In genomic region chr2:44168684-44169154, GRCh38 we compare ENCODE assay signal across 1 cellular context.
TF ChIP-seq lines count a peak whose summit lies in the region.

TSS of gene PPM1B (plus strand) at chr2:44168875. CDS start at chr2:44201200, 32,325 bp downstream.

TF ChIP-seq in HepG2, 621 proteins besides CTCF, POLR2A, EP300 and RAD21 (continued from another document and continues in another):
- TF ChIP-seq, protein P1, sequence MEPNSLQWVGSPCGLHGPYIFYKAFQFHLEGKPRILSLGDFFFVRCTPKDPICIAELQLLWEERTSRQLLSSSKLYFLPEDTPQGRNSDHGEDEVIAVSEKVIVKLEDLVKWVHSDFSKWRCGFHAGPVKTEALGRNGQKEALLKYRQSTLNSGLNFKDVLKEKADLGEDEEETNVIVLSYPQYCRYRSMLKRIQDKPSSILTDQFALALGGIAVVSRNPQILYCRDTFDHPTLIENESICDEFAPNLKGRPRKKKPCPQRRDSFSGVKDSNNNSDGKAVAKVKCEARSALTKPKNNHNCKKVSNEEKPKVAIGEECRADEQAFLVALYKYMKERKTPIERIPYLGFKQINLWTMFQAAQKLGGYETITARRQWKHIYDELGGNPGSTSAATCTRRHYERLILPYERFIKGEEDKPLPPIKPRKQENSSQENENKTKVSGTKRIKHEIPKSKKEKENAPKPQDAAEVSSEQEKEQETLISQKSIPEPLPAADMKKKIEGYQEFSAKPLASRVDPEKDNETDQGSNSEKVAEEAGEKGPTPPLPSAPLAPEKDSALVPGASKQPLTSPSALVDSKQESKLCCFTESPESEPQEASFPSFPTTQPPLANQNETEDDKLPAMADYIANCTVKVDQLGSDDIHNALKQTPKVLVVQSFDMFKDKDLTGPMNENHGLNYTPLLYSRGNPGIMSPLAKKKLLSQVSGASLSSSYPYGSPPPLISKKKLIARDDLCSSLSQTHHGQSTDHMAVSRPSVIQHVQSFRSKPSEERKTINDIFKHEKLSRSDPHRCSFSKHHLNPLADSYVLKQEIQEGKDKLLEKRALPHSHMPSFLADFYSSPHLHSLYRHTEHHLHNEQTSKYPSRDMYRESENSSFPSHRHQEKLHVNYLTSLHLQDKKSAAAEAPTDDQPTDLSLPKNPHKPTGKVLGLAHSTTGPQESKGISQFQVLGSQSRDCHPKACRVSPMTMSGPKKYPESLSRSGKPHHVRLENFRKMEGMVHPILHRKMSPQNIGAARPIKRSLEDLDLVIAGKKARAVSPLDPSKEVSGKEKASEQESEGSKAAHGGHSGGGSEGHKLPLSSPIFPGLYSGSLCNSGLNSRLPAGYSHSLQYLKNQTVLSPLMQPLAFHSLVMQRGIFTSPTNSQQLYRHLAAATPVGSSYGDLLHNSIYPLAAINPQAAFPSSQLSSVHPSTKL (CRISPR knock-in tag; IDR thresholded peaks at IDR 0.05) = no peak; the same call in 1 of the 2 replicates
- TF ChIP-seq ZNF83 (CRISPR knock-in tag; IDR thresholded peaks at IDR 0.05; ENCODE audit: borderline replicate concordance) (peak; percentile 56; the same call in 1 of the 2 replicates), MEIS2 (CRISPR knock-in tag; IDR thresholded peaks at IDR 0.05) (peak; percentile 32), ZNF431 (CRISPR knock-in tag; IDR thresholded peaks at IDR 0.05; ENCODE audit: borderline replicate concordance, low read depth) (no peak), HMGA1 (CRISPR knock-in tag; conservative IDR thresholded peaks at IDR 0.05) (no peak), CCDC6 (CRISPR knock-in tag; IDR thresholded peaks at IDR 0.05) (no peak), ZNF790 (CRISPR knock-in tag; IDR thresholded peaks at IDR 0.05; ENCODE audit: borderline replicate concordance) (no peak), MTF1 (CRISPR knock-in tag; IDR thresholded peaks at IDR 0.05) (no peak), SMARCC2 (IDR thresholded peaks at IDR 0.05) (no peak), EED (CRISPR knock-in tag; IDR thresholded peaks at IDR 0.05) (no peak), HOXD1 (CRISPR knock-in tag; IDR thresholded peaks at IDR 0.05) (no peak), ZNF501 (CRISPR knock-in tag; IDR thresholded peaks at IDR 0.05) (no peak), ZNF552 (CRISPR knock-in tag; IDR thresholded peaks at IDR 0.05; ENCODE audit: borderline replicate concordance) (no peak; the same call in 1 of the 2 replicates), MED13 (CRISPR knock-in tag; IDR thresholded peaks at IDR 0.05) (no peak), GATA4 (IDR thresholded peaks at IDR 0.05; ENCODE audit: borderline replicate concordance, low read depth) (peak; percentile 33; the same call in 1 of the 2 replicates), HINFP (CRISPR knock-in tag; IDR thresholded peaks at IDR 0.05; ENCODE audit: low read depth) (no peak), DR1 (CRISPR knock-in tag; IDR thresholded peaks at IDR 0.05) (no peak), ZNF274 (CRISPR knock-in tag; IDR thresholded peaks at IDR 0.05) (no peak), ZNF792 (CRISPR knock-in tag; IDR thresholded peaks at IDR 0.05) (peak; percentile 60), NR2F2 (IDR thresholded peaks at IDR 0.05; ENCODE audit: borderline replicate concordance, low read depth) (no peak), PHB2 (IDR thresholded peaks at IDR 0.05; ENCODE audit: partially characterized antibody) (no peak), ZNF776 (CRISPR knock-in tag; IDR thresholded peaks at IDR 0.05) (no peak; the same call in 1 of the 2 replicates), ZFP36 (IDR thresholded peaks at IDR 0.05; ENCODE audit: borderline replicate concordance, low read depth, low read length, partially characterized antibody) (no peak), STAT5B (CRISPR knock-in tag; IDR thresholded peaks at IDR 0.05) (0 out of 2 replicates have a peak, but pooled peaks have one; percentile 47), PRDM15 (CRISPR knock-in tag; IDR thresholded peaks at IDR 0.05) (no peak), ZNF850 (CRISPR knock-in tag; conservative IDR thresholded peaks at IDR 0.05) (no peak), GABPB1 (CRISPR knock-in tag; IDR thresholded peaks at IDR 0.05) (peak; percentile 74), MIER2 (CRISPR knock-in tag; IDR thresholded peaks at IDR 0.05) (peak; percentile 35; the same call in 1 of the 2 replicates), NFE2L2 (IDR thresholded peaks at IDR 0.05; ENCODE audit: low read length) (no peak), ZNF891 (CRISPR knock-in tag; IDR thresholded peaks at IDR 0.05) (peak; percentile 94), SP140L (CRISPR knock-in tag; IDR thresholded peaks at IDR 0.05; ENCODE audit: borderline replicate concordance) (peak; percentile 39; the same call in 1 of the 2 replicates), ZMYM3 (CRISPR knock-in tag; IDR thresholded peaks at IDR 0.05) (no peak)
- TF ChIP-seq, protein P2, sequence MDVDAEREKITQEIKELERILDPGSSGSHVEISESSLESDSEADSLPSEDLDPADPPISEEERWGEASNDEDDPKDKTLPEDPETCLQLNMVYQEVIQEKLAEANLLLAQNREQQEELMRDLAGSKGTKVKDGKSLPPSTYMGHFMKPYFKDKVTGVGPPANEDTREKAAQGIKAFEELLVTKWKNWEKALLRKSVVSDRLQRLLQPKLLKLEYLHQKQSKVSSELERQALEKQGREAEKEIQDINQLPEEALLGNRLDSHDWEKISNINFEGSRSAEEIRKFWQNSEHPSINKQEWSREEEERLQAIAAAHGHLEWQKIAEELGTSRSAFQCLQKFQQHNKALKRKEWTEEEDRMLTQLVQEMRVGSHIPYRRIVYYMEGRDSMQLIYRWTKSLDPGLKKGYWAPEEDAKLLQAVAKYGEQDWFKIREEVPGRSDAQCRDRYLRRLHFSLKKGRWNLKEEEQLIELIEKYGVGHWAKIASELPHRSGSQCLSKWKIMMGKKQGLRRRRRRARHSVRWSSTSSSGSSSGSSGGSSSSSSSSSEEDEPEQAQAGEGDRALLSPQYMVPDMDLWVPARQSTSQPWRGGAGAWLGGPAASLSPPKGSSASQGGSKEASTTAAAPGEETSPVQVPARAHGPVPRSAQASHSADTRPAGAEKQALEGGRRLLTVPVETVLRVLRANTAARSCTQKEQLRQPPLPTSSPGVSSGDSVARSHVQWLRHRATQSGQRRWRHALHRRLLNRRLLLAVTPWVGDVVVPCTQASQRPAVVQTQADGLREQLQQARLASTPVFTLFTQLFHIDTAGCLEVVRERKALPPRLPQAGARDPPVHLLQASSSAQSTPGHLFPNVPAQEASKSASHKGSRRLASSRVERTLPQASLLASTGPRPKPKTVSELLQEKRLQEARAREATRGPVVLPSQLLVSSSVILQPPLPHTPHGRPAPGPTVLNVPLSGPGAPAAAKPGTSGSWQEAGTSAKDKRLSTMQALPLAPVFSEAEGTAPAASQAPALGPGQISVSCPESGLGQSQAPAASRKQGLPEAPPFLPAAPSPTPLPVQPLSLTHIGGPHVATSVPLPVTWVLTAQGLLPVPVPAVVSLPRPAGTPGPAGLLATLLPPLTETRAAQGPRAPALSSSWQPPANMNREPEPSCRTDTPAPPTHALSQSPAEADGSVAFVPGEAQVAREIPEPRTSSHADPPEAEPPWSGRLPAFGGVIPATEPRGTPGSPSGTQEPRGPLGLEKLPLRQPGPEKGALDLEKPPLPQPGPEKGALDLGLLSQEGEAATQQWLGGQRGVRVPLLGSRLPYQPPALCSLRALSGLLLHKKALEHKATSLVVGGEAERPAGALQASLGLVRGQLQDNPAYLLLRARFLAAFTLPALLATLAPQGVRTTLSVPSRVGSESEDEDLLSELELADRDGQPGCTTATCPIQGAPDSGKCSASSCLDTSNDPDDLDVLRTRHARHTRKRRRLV (CRISPR knock-in tag; IDR thresholded peaks at IDR 0.05) = no peak
- TF ChIP-seq, protein P3, sequence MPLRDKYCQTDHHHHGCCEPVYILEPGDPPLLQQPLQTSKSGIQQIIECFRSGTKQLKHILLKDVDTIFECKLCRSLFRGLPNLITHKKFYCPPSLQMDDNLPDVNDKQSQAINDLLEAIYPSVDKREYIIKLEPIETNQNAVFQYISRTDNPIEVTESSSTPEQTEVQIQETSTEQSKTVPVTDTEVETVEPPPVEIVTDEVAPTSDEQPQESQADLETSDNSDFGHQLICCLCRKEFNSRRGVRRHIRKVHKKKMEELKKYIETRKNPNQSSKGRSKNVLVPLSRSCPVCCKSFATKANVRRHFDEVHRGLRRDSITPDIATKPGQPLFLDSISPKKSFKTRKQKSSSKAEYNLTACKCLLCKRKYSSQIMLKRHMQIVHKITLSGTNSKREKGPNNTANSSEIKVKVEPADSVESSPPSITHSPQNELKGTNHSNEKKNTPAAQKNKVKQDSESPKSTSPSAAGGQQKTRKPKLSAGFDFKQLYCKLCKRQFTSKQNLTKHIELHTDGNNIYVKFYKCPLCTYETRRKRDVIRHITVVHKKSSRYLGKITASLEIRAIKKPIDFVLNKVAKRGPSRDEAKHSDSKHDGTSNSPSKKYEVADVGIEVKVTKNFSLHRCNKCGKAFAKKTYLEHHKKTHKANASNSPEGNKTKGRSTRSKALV (CRISPR knock-in tag; IDR thresholded peaks at IDR 0.05) = no peak
- TF ChIP-seq, protein P4, sequence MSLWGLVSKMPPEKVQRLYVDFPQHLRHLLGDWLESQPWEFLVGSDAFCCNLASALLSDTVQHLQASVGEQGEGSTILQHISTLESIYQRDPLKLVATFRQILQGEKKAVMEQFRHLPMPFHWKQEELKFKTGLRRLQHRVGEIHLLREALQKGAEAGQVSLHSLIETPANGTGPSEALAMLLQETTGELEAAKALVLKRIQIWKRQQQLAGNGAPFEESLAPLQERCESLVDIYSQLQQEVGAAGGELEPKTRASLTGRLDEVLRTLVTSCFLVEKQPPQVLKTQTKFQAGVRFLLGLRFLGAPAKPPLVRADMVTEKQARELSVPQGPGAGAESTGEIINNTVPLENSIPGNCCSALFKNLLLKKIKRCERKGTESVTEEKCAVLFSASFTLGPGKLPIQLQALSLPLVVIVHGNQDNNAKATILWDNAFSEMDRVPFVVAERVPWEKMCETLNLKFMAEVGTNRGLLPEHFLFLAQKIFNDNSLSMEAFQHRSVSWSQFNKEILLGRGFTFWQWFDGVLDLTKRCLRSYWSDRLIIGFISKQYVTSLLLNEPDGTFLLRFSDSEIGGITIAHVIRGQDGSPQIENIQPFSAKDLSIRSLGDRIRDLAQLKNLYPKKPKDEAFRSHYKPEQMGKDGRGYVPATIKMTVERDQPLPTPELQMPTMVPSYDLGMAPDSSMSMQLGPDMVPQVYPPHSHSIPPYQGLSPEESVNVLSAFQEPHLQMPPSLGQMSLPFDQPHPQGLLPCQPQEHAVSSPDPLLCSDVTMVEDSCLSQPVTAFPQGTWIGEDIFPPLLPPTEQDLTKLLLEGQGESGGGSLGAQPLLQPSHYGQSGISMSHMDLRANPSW (CRISPR knock-in tag; IDR thresholded peaks at IDR 0.05; ENCODE audit: borderline replicate concordance) = no peak
- TF ChIP-seq, protein P5, sequence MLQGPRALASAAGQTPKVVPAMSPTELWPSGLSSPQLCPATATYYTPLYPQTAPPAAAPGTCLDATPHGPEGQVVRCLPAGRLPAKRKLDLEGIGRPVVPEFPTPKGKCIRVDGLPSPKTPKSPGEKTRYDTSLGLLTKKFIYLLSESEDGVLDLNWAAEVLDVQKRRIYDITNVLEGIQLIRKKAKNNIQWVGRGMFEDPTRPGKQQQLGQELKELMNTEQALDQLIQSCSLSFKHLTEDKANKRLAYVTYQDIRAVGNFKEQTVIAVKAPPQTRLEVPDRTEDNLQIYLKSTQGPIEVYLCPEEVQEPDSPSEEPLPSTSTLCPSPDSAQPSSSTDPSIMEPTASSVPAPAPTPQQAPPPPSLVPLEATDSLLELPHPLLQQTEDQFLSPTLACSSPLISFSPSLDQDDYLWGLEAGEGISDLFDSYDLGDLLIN (CRISPR knock-in tag; IDR thresholded peaks at IDR 0.05; ENCODE audit: borderline replicate concordance) = no peak
